Comparison of ENCODE assay signal across 1 cellular context in the genomic region with DNA sequence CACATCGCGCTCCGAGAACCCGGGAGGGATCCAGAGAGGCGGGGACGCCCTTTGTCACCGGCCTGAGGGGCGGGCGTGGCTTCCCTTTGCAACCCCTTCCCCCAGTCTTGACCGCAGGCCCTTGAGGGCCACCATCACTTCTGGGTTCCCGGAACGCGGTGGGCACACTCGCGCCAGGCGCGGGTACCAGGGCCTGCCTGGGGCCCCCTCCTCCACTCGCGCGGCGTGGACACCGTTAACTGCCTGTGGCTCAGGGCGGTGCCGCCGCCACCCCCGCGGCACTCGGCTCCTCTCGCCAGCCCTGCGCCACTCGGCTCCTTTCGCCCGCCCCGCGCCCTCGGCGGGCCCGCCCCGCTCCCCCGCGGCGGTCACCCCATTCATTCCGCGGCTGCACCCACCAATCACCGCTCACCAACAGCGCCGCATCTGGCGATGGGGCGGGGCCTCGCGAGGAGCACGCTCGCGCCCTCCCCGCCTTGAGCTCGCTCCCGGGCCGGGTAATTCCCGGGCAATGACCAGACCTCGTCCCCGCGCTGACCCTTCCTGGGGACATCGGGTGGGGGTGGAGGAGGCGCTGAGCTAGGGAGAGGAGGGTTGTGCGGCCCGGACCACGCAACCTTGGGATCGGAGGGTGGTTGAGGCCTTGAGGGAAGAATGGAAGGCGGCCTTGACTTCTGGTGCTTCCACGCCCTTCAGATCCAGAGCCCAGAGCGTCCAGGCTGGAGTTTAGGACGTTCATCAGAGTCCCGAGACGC.
A peak's percentile ranks its signal among the peaks of the same experiment; 100 is the strongest.
TF ChIP-seq lines count a peak whose summit lies in the region.

No MANE protein-coding gene starts in this region.

TF ChIP-seq in HEK293, 187 proteins besides CTCF, POLR2A, EP300 and RAD21 (continued from another document):
- TF ChIP-seq ZNF341 (tag by site-specific recombination; IDR thresholded peaks at IDR 0.05; ENCODE audit: low read depth) = peak; percentile 52
- no peak for TF ChIP-seq ZNF514 (tag by site-specific recombination; IDR thresholded peaks at IDR 0.05)
- no peak for TF ChIP-seq ZFP3 (tag by site-specific recombination; IDR thresholded peaks at IDR 0.05; ENCODE audit: low read depth)
- TF ChIP-seq ZNF843 (tag by site-specific recombination; IDR thresholded peaks at IDR 0.05) = peak; percentile 47; the same call in 1 of the 2 replicates
- peak; percentile 74 for TF ChIP-seq ZXDB (tag by site-specific recombination; IDR thresholded peaks at IDR 0.05)
- peak; percentile 52; the same call in 1 of the 2 replicates for TF ChIP-seq OVOL3 (tag by site-specific recombination; IDR thresholded peaks at IDR 0.05)
- peak; percentile 63 for TF ChIP-seq IKZF3 (tag by site-specific recombination; IDR thresholded peaks at IDR 0.05)
- TF ChIP-seq ZNF416 (tag by site-specific recombination; IDR thresholded peaks at IDR 0.05) = no peak
- peak; percentile 50; the same call in 1 of the 2 replicates for TF ChIP-seq KLF10 (tag by site-specific recombination; IDR thresholded peaks at IDR 0.05)
- TF ChIP-seq ZFP37 (tag by site-specific recombination; IDR thresholded peaks at IDR 0.05) = peak; percentile 84
- TF ChIP-seq ZNF121 (tag by site-specific recombination; IDR thresholded peaks at IDR 0.05) = no peak
- no peak for TF ChIP-seq ZNF423 (tag by site-specific recombination; IDR thresholded peaks at IDR 0.05)
- peak; percentile 58 for TF ChIP-seq ZSCAN30 (tag by site-specific recombination; IDR thresholded peaks at IDR 0.05)
TF ChIP-seq in HEK293: peak in this region for 53.
